24 cellular contexts compared by ENCODE assay signal in the genomic region with DNA sequence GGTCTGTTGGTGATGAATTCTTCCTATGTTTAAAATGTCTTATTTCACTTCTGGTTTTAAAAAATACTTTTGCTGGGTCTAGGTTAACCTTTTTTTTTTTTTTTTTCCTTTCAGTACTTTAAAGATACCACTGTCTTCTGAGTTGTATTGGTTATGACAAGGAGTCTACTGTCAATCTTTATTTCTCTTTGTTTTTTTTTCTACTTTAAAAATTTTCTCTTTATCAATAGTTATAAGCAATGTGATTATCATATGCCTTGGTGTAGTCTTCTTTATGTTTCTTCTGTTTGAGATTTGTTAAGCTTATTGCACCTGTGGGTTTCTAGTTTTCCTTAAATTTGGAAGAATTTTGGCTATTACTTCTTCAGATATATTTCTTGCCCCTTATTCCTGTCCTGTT.
"Had no signal": no experiment of that assay in that cellular context is flagged by ENCODE, and none has a peak within 500 bp of the region (broad histone marks: within the 10 kb centered on the region; RNA-seq: fewer than 3 reads in every experiment).

No MANE protein-coding gene starts in this region.

- H3K27ac ChIP-seq: coronary artery, dorsolateral prefrontal cortex, esophagus muscularis mucosa, foreskin keratinocyte, gastroesophageal sphincter, heart left ventricle, hepatocyte, left lung, lower lobe of right lung had no signal

- DNase-seq: dermis blood vessel endothelial cell; dorsolateral prefrontal cortex; effector CD4-positive, alpha-beta T cell; effector memory CD4-positive, alpha-beta T cell; foreskin keratinocyte; heart left ventricle; hypothalamus; immature natural killer cell; islet precursor cell; kidney; kidney glomerular epithelial cell; left lung; left ventricle myocardium superior; lower lobe of right lung; mesenchymal stem cell; midbrain; naive thymus-derived CD4-positive, alpha-beta T cell had no signal

- H3K4me2 ChIP-seq: hepatocyte had no signal

- H3K4me3 Mint-ChIP-seq: immature natural killer cell had no signal

- H3K27ac Mint-ChIP-seq: immature natural killer cell; naive thymus-derived CD4-positive, alpha-beta T cell had no signal

- H3K36me3 ChIP-seq: esophagus muscularis mucosa, gastroesophageal sphincter, heart left ventricle, left lung, lower lobe of right lung had no signal

- H2AFZ ChIP-seq: hepatocyte had no signal

- ATAC-seq: foreskin keratinocyte; gastroesophageal sphincter; heart left ventricle; left lung; left ventricle myocardium superior; lower lobe of right lung; naive thymus-derived CD4-positive, alpha-beta T cell had no signal

- H3K9me3 ChIP-seq: esophagus muscularis mucosa, gastroesophageal sphincter, left lung had no signal

- H3K27me3 ChIP-seq: dorsolateral prefrontal cortex, esophagus muscularis mucosa, foreskin keratinocyte, gastroesophageal sphincter, heart left ventricle, hepatocyte, left lung had no signal

- H3K4me3 ChIP-seq: coronary artery, dorsolateral prefrontal cortex, esophagus muscularis mucosa, gastroesophageal sphincter, heart left ventricle, hepatocyte, left lung, lower lobe of right lung had no signal

- H3K79me2 ChIP-seq: hepatocyte had no signal

- FAIRE-seq: colon, endothelial cell of umbilical vein, frontal cortex, kidney had no signal
